In the genomic region with DNA sequence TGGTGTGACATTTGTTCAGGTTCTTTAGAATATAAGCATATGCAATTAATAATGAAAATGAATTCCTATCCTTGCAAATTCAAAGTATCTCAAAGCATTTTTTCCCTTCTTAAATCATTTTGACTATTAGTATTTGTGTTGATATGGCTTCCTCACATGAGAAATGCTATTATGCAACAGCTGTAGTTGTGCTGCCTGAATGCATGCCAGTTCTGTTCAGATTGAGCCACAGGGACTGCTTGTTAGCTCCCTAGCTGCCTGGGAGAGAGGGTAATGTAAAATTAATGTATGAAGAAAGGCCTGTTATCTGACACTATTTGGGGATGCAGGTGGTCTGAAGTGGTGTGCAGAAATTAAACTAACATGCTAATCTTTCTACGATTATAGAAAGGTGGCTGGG, we compare ENCODE assay signal across 12 cellular contexts. TPM values are rescaled to one million over a fixed set of nuclear protein-coding genes. Genes with fewer than 3 reads are reported as not detected.
A peak's percentile ranks its signal among the peaks of the same experiment; 100 is the strongest.
DNase-seq lines count a peak whose midpoint lies in the region; ATAC-seq and TF ChIP-seq lines count a peak whose summit lies in the region.
"Had no signal": no experiment of that assay in that cellular context is flagged by ENCODE, and none has a peak within 500 bp of the region (broad histone marks: within the 10 kb centered on the region; RNA-seq: fewer than 3 reads in every experiment).

No MANE protein-coding gene starts in this region.

- ATAC-seq in HG03039 (IDR thresholded peaks at IDR 0.05; ENCODE audit: unreplicated experiment), result no peak
- ATAC-seq: SK-N-SH treated with all-trans-retinoic acid at 6 μM for 48 hours had no signal

- DNase-seq in EL (peak; percentile 75), NCI-H446 treated with DMSO at 0.1 percent for 48 hours (lab: John Stamatoyannopoulos, UW) (peak; percentile 19), fibroblast of villous mesenchyme (ENCODE audit: low read depth) (peak; percentile 69), skeletal muscle cell (ENCODE audit: low read depth) (peak; percentile 68), D341Med (ENCODE audit: low spot score) (no peak), GF-D8 (lab: John Stamatoyannopoulos, UW) (no peak)
- no peak for DNase-seq in effector CD4-positive, alpha-beta T cell
- DNase-seq: cortex of kidney; DMS79 treated with DMSO at 0.1 percent for 48 hours; stimulated activated CD8-positive, alpha-beta memory T cell treated with anti-CD3 and anti-CD28 coated beads, Interleukin-4, amount 100 ng/mL, for 48 hours had no signal

- TF ChIP-seq CTCF in fibroblast of villous mesenchyme (IDR thresholded peaks at IDR 0.05; ENCODE audit: insufficient read depth, low read depth, low read length), result no peak

- H3K4me3 ChIP-seq in fibroblast of villous mesenchyme (ENCODE audit: low read depth, low read length) (no peak overlapping the region), skeletal muscle cell (ENCODE audit: low read depth, low read length) (no peak overlapping the region)

RNA-seq across cellular contexts. Expression of gene CACHD1, which starts 45.5 kb away (rescaled TPM):
- total RNA-seq in fibroblast of villous mesenchyme, result 11.2 and 11.9 TPM in 2 replicates

Comparison
In these comparisons a context has a peak if more than half of its experiments do, and no peak if none do; other contexts are left out.
1. DNase-seq: peak in EL (single experiment), NCI-H446 treated with DMSO at 0.1 percent for 48 hours (single experiment), fibroblast of villous mesenchyme (single experiment) and skeletal muscle cell (single experiment); none in effector CD4-positive, alpha-beta T cell (single experiment), D341Med (single experiment) and GF-D8 (single experiment).